Comparison of ENCODE assay signal across 9 cellular contexts in genomic region chr14:104977008-104977680, GRCh38. TPM values are rescaled to one million over a fixed set of nuclear protein-coding genes. Genes with fewer than 3 reads are reported as not detected.
DNase-seq lines count a peak whose midpoint lies in the region; ATAC-seq and TF ChIP-seq lines count a peak whose summit lies in the region.
"Had no signal": no experiment of that assay in that cellular context is flagged by ENCODE, and none has a peak within 500 bp of the region (broad histone marks: within the 10 kb centered on the region; RNA-seq: fewer than 3 reads in every experiment).

No MANE protein-coding gene starts in this region.

- no peaks in the 10 kb centered on the region for H3K79me2 ChIP-seq in GM23338 (replicated peaks; ENCODE audit: insufficient read depth)

- ATAC-seq in GM23338, result no peak
- ATAC-seq in activated T-cell treated with anti-CD3 and anti-CD28 coated beads, Interleukin-2, amount 50 U/mL, for 72 hours (replicated peaks in 1 of 2), result no peak
- ATAC-seq in GM18511 (IDR thresholded peaks at IDR 0.05; ENCODE audit: unreplicated experiment), result no peak

- H3F3A ChIP-seq in GM23338 (replicated peaks; ENCODE audit: low read depth), result no peaks in the 10 kb centered on the region

- peaks cover 36% of the 10 kb centered on the region for H3K27me3 Mint-ChIP-seq in GM23338 (ENCODE audit: insufficient read depth, low read depth, poor library complexity)
- H3K27me3 Mint-ChIP-seq in activated T-cell treated with anti-CD3 and anti-CD28 coated beads, Interleukin-2, amount 50 U/mL, for 72 hours (ENCODE audit: low read depth), result peaks cover 24% of the 10 kb centered on the region

- TF ChIP-seq POLR2A in prostate gland (IDR thresholded peaks at IDR 0.05), result no peak

- H3K27ac ChIP-seq in GM23338 (ENCODE audit: low read depth), result no peak overlapping the region
- H3K27ac ChIP-seq in left ventricle myocardium inferior (replicated peaks), result no peak overlapping the region
- H3K27ac ChIP-seq in prostate gland, result no peak overlapping the region

- no peak for TF ChIP-seq CTCF in GM23338 (conservative IDR thresholded peaks at IDR 0.05; ENCODE audit: low read depth in 2 of 2)
- no peak for TF ChIP-seq CTCF in left ventricle myocardium inferior (IDR thresholded peaks at IDR 0.05; ENCODE audit: borderline replicate concordance)
- TF ChIP-seq CTCF in prostate gland (IDR thresholded peaks at IDR 0.05), result no peak

- WGBS in prostate gland, result 48% methylated on average over 11 of the region's 11 CpGs

- H3K36me3 ChIP-seq in GM23338 (ENCODE audit: insufficient read depth) (no peaks in the 10 kb centered on the region), left ventricle myocardium inferior (no peaks in the 10 kb centered on the region), prostate gland (no peaks in the 10 kb centered on the region)

- H3K36me3 Mint-ChIP-seq in GM23338 (ENCODE audit: low read depth), result no peaks in the 10 kb centered on the region
- H3K36me3 Mint-ChIP-seq in activated T-cell treated with anti-CD3 and anti-CD28 coated beads, Interleukin-2, amount 50 U/mL, for 72 hours (ENCODE audit: insufficient read depth in 2 of 2), result no peaks in the 10 kb centered on the region

- peak overlapping the region; percentile 86 for H3K4me3 Mint-ChIP-seq in GM23338
- peak overlapping the region; percentile 85 for H3K4me3 Mint-ChIP-seq in activated T-cell treated with anti-CD3 and anti-CD28 coated beads, Interleukin-2, amount 50 U/mL, for 72 hours

- peaks cover 34% of the 10 kb centered on the region for H3K27me3 ChIP-seq in GM23338 (ENCODE audit: insufficient read depth)
- peaks cover 33% of the 10 kb centered on the region for H3K27me3 ChIP-seq in left ventricle myocardium inferior (ENCODE audit: low read depth)
- no peaks in the 10 kb centered on the region for H3K27me3 ChIP-seq in prostate gland (replicated peaks; ENCODE audit: insufficient read depth)

- peaks cover 4% of the 10 kb centered on the region; the same call in 1 of the 2 replicates for H3K4me1 ChIP-seq in GM23338 (ENCODE audit: insufficient read depth)
- H3K4me1 ChIP-seq in left ventricle myocardium inferior, result peaks cover 76% of the 10 kb centered on the region
- peaks cover 34% of the 10 kb centered on the region for H3K4me1 ChIP-seq in prostate gland (replicated peaks)

- no peaks in the 10 kb centered on the region for H3K9me2 ChIP-seq in GM23338 (ENCODE audit: insufficient read depth)

- no peak for DNase-seq in GM23338 (ENCODE audit: low spot score)
- no peak for DNase-seq in activated T-cell treated with anti-CD3 and anti-CD28 coated beads, Interleukin-2, amount 50 U/mL, for 72 hours
- DNase-seq in left ventricle myocardium inferior, result peak; percentile 18
- no peak for DNase-seq in skeletal muscle cell (ENCODE audit: low read depth)
- no peak for DNase-seq in head of caudate nucleus
- DNase-seq in NCI-H69 (lab: John Stamatoyannopoulos, UW), result no peak
- no peak for DNase-seq in prostate gland (ENCODE audit: low spot score)
- DNase-seq: hippocampal formation had no signal

- no peaks in the 10 kb centered on the region for H3K9me3 Mint-ChIP-seq in GM23338
- no peaks in the 10 kb centered on the region for H3K9me3 Mint-ChIP-seq in activated T-cell treated with anti-CD3 and anti-CD28 coated beads, Interleukin-2, amount 50 U/mL, for 72 hours

- peaks cover 9% of the 10 kb centered on the region; the same call in 2 of the 3 replicates for H3K4me1 Mint-ChIP-seq in GM23338
- H3K4me1 Mint-ChIP-seq in activated T-cell treated with anti-CD3 and anti-CD28 coated beads, Interleukin-2, amount 50 U/mL, for 72 hours (ENCODE audit: low read depth), result peaks cover 8% of the 10 kb centered on the region

- H3K4me3 ChIP-seq in GM23338 (peak overlapping the region; percentile 60; the same call in 1 of the 2 replicates), left ventricle myocardium inferior (peak overlapping the region; percentile 69), skeletal muscle cell (ENCODE audit: low read depth, low read length) (peak overlapping the region; percentile 51), prostate gland (peak overlapping the region in 1 of 2 donors; percentile 45)

- intact Hi-C loops in left ventricle myocardium inferior (cut with micrococcal nuclease), result loop anchor here (10.0 kb wide), 1 partner anchor 58 kb away; no protein-coding TSS in a partner anchor
- intact Hi-C loops in head of caudate nucleus (cut with DNase I), result no loop called here
- intact Hi-C loops in prostate gland (cut with DNase I), result no loop called here

- peak overlapping the region; percentile 84 for H3K4me2 ChIP-seq in GM23338

- no peak overlapping the region for H3K27ac Mint-ChIP-seq in GM23338
- no peak overlapping the region for H3K27ac Mint-ChIP-seq in activated T-cell treated with anti-CD3 and anti-CD28 coated beads, Interleukin-2, amount 50 U/mL, for 72 hours

- H3K9me3 ChIP-seq in left ventricle myocardium inferior (replicated peaks) (no peaks in the 10 kb centered on the region), prostate gland (no peaks in the 10 kb centered on the region)

- peak overlapping the region; percentile 91; the same call in 1 of the 2 replicates for H2AFZ ChIP-seq in GM23338

- H4K20me1 ChIP-seq in GM23338 (replicated peaks; ENCODE audit: insufficient read depth), result no peaks in the 10 kb centered on the region

RNA-seq across cellular contexts. Expression of gene AHNAK2, which starts 1.0 kb away (rescaled TPM):
- 2.6 TPM in 2 replicates for total RNA-seq in GM23338 (2014; rRNA removed; shearing (Covaris generic))
- 1.1 and 1.6 TPM in 2 replicates for polyA plus RNA-seq in GM23338 (2016; fragmentation: Nextera tagmentation; extraction: Ambion mirVana)
- under 1 TPM in 1 of 2 donors, not detected in 1; 0.05 TPM for total RNA-seq in activated T-cell treated with anti-CD3 and anti-CD28 coated beads, Interleukin-2, amount 50 U/mL, for 72 hours
- total RNA-seq in left ventricle myocardium inferior (2.5 TPM), prostate gland (10 to 100 TPM; 18.3 to 27.2 TPM)

RNA-seq across cellular contexts. Expression of gene CLBA1, which starts 8.4 kb away (rescaled TPM):
- total RNA-seq in GM23338 (2014; rRNA removed; shearing (Covaris generic)), result 1.8 and 4.9 TPM in 2 replicates
- 1.6 and 1.7 TPM in 2 replicates for polyA plus RNA-seq in GM23338 (2016; fragmentation: Nextera tagmentation; extraction: Ambion mirVana)
- total RNA-seq in activated T-cell treated with anti-CD3 and anti-CD28 coated beads, Interleukin-2, amount 50 U/mL, for 72 hours, result under 1 TPM; 0.79 to 0.93 TPM
- total RNA-seq in left ventricle myocardium inferior, result 2.4 TPM
- total RNA-seq in prostate gland, result 10 to 100 TPM; 15.2 to 19.3 TPM

RNA-seq across cellular contexts. Expression of gene CDCA4, which starts 43.7 kb away (rescaled TPM):
- 62.4 and 70.7 TPM in 2 replicates for total RNA-seq in GM23338 (2014; rRNA removed; shearing (Covaris generic))
- 32.6 and 37.1 TPM in 2 replicates for polyA plus RNA-seq in GM23338 (2016; fragmentation: Nextera tagmentation; extraction: Ambion mirVana)
- total RNA-seq in activated T-cell treated with anti-CD3 and anti-CD28 coated beads, Interleukin-2, amount 50 U/mL, for 72 hours, result 10 to 100 TPM; 56.8 to 57.5 TPM
- 2.0 TPM for total RNA-seq in left ventricle myocardium inferior
- 10 to 100 TPM; 12.3 to 17.6 TPM for total RNA-seq in prostate gland

RNA-seq across cellular contexts. Expression of gene PLD4, which starts 52.5 kb away (rescaled TPM):
- 0.08 TPM in 1 of 2 replicates, not detected in the other for total RNA-seq in GM23338 (2014; rRNA removed; shearing (Covaris generic))
- polyA plus RNA-seq in GM23338 (2016; fragmentation: Nextera tagmentation; extraction: Ambion mirVana), result 0.21 TPM in 1 of 2 replicates, not detected in the other
- under 1 TPM in 1 of 2 donors, not detected in 1; 0.30 TPM for total RNA-seq in activated T-cell treated with anti-CD3 and anti-CD28 coated beads, Interleukin-2, amount 50 U/mL, for 72 hours
- total RNA-seq in left ventricle myocardium inferior, result 0.44 TPM
- 1 to 10 TPM; 1.2 to 5.4 TPM for total RNA-seq in prostate gland
